24 cellular contexts compared by ENCODE assay signal in the genomic region with DNA sequence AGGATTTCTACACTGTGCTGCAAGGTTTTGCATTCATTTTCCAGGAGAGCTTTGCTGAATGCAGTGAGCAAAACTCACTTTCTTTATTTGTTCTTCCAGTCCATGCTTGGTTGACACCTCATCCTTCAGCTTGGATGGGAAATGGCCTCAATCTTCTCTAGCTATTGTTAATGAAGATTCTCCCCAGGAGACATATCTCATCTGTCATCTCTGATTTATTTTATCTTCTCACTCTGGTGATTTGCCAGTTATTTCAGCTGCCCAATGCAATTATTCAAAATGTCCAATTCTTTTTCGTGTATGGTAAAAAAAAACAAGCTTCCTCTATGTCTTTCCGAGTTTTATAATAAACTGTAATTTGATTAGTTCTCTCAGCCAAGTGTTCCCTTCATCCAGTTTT.
"Had no signal": no experiment of that assay in that cellular context is flagged by ENCODE, and none has a peak within 500 bp of the region (broad histone marks: within the 10 kb centered on the region; RNA-seq: fewer than 3 reads in every experiment).

No MANE protein-coding gene starts in this region.

- H3K27ac ChIP-seq: esophagus squamous epithelium, heart right ventricle, left lung, neutrophil, pancreas, right lobe of liver, thoracic aorta, transverse colon, upper lobe of right lung, vagina had no signal

- H3K9me3 ChIP-seq: esophagus squamous epithelium, heart right ventricle, left lung, mucosa of descending colon, neutrophil, pancreas, right lobe of liver, thoracic aorta, transverse colon, upper lobe of right lung, vagina had no signal

- DNase-seq: effector memory CD8-positive, alpha-beta T cell; erythroblast; esophagus squamous epithelium; foreskin melanocyte; glutamatergic neuron; heart right ventricle; hippocampal formation; left cardiac atrium; left lung; mesenchymal stem cell; mucosa of descending colon; naive B cell; pancreas; right lobe of liver; small intestine; stimulated activated CD4-positive, alpha-beta T cell treated with anti-CD3 and anti-CD28 coated beads, Interleukin-15, amount 100 ng/mL, for 24 hours; stimulated activated CD4-positive, alpha-beta T cell treated with anti-CD3 and anti-CD28 coated beads, Interleukin-2, amount 100 ng/mL, for 48 hours; stimulated activated naive B cell treated with anti-CD40 and anti-IgM and Interleukin-4, amounts not matched to agents 10 μg/mL and 1 μg/mL and 100 μg/mL, for 72 hours; transverse colon; upper lobe of right lung had no signal

- H3K27me3 ChIP-seq: pancreas, right lobe of liver, upper lobe of right lung, vagina had no signal

- H3K36me3 ChIP-seq: esophagus squamous epithelium, heart right ventricle, left lung, neutrophil, pancreas, right lobe of liver, thoracic aorta, transverse colon, upper lobe of right lung, vagina had no signal

- H3K4me1 ChIP-seq: left lung, pancreas, right lobe of liver, upper lobe of right lung, vagina had no signal

- H3K4me3 ChIP-seq: esophagus squamous epithelium, heart right ventricle, left lung, mucosa of descending colon, pancreas, right lobe of liver, thoracic aorta, transverse colon, upper lobe of right lung, vagina had no signal

- ATAC-seq: effector memory CD8-positive, alpha-beta T cell; heart right ventricle; left cardiac atrium; left lung; mucosa of descending colon; natural killer cell treated with Interleukin-12 subunit alpha and Interleukin-12 subunit beta and Interleukin-15 and Interleukin-18, amount 100 ng/mL, for 72 hours; pancreas; right lobe of liver; stimulated activated naive B cell treated with anti-CD40 and anti-IgM and Interleukin-4, amounts not matched to agents 10 μg/mL and 1 μg/mL and 100 μg/mL, for 72 hours; upper lobe of right lung had no signal
